In genomic region chr3:80232760-80233159, GRCh38 we compare ENCODE assay signal across 14 cellular contexts.
DNase-seq lines count a peak whose midpoint lies in the region; ATAC-seq and TF ChIP-seq lines count a peak whose summit lies in the region.
"Had no signal": no experiment of that assay in that cellular context is flagged by ENCODE, and none has a peak within 500 bp of the region (broad histone marks: within the 10 kb centered on the region; RNA-seq: fewer than 3 reads in every experiment).

No MANE protein-coding gene starts in this region.

- DNase-seq in GM03348 (ENCODE audit: low spot score), result peak; percentile 3
- DNase-seq in Panc1 (ENCODE audit: low read depth, low spot score), result peak; percentile 78
- DNase-seq in endodermal cell, result peak; percentile 56
- peak; percentile 78 for DNase-seq in mesendoderm
- no peak for DNase-seq in testis
- no peak for DNase-seq in H9
- DNase-seq in GDM1 (lab: John Stamatoyannopoulos, UW), result no peak
- DNase-seq in foreskin melanocyte, result no peak
- DNase-seq: activated CD4-positive, CD25-positive, alpha-beta regulatory T cell treated with anti-CD3 and anti-CD28 coated beads, Interleukin-2, amount 50 U/mL, for 72 hours; CD4-positive, CD25-positive, alpha-beta regulatory T cell; NCI-H510A; transverse colon had no signal

- H2BK15ac ChIP-seq in mesendoderm (replicated peaks; ENCODE audit: low read depth) (no peak overlapping the region), H9 (ENCODE audit: low read depth, low read length) (no peak overlapping the region)

- H4K20me1 ChIP-seq in H9 (ENCODE audit: control insufficient read depth, insufficient read depth, insufficient read length), result no peaks in the 10 kb centered on the region

- H3K27me3 Mint-ChIP-seq in endodermal cell (ENCODE audit: insufficient read depth), result peaks cover 37% of the 10 kb centered on the region
- no peaks in the 10 kb centered on the region for H3K27me3 Mint-ChIP-seq in H9 (ENCODE audit: low read depth)
- H3K27me3 Mint-ChIP-seq: CD4-positive, CD25-positive, alpha-beta regulatory T cell had no signal

- H3K14ac ChIP-seq in H9 (ENCODE audit: insufficient read depth, low read length), result no peak overlapping the region

- H2BK5ac ChIP-seq in mesendoderm (ENCODE audit: low read length) (no peak overlapping the region), H9 (ENCODE audit: insufficient read length, low read length) (no peak overlapping the region)

- H3K79me1 ChIP-seq in mesendoderm (ENCODE audit: low read length) (no peaks in the 10 kb centered on the region), H9 (ENCODE audit: insufficient read depth, low read depth, low read length, poor library complexity, severe bottlenecking) (no peaks in the 10 kb centered on the region)

- ATAC-seq in Panc1, result peak; percentile 70; the same call in 1 of the 2 replicates
- ATAC-seq: sciatic nerve had no signal

- 17 to 38% methylated on average over 1 to 4 of the region's 5 CpGs for WGBS in endodermal cell (ENCODE audit: insufficient coverage in 1 of 2, insufficient read length in 1 of 2), 2 experiments
- no CpG with 5 or more reads among the region's 5 CpGs for WGBS in mesendoderm (ENCODE audit: extremely low coverage, insufficient coverage, low lambda C conversion rate)
- WGBS in testis, 2 donors, result 69 to 77% methylated on average over 5 of the region's 5 CpGs
- no CpG with 5 or more reads among the region's 5 CpGs for WGBS in H9 (ENCODE audit: extremely low coverage, insufficient read length, low lambda C conversion rate)

- H3K4me1 ChIP-seq in Panc1 (ENCODE audit: control insufficient read depth, insufficient read depth, low read length) (no peaks in the 10 kb centered on the region), endodermal cell (ENCODE audit: control insufficient read depth, insufficient read depth, low read length) (peaks cover 12% of the 10 kb centered on the region), mesendoderm (ENCODE audit: control insufficient read depth, low read depth, low read length) (no peaks in the 10 kb centered on the region), testis (no peaks in the 10 kb centered on the region), H9 (ENCODE audit: insufficient read depth, low read length) (peaks cover 5% of the 10 kb centered on the region; the same call in 1 of the 2 replicates)
- H3K4me1 ChIP-seq: transverse colon had no signal

- TF ChIP-seq CTCF in Panc1 (IDR thresholded peaks at IDR 0.05) (no peak), endodermal cell (conservative IDR thresholded peaks at IDR 0.05) (no peak), testis (IDR thresholded peaks at IDR 0.05) (no peak), H9 (conservative IDR thresholded peaks at IDR 0.05) (no peak)

- H2AFZ ChIP-seq in H9 (ENCODE audit: low read length), result no peak overlapping the region

- no peak overlapping the region for H2BK12ac ChIP-seq in H9 (ENCODE audit: insufficient read length, low read depth, low read length)

- H3K27me3 ChIP-seq in Panc1 (ENCODE audit: control insufficient read depth, insufficient read depth, low read length) (no peaks in the 10 kb centered on the region), endodermal cell (ENCODE audit: control insufficient read depth, insufficient read depth, low read length, poor library complexity, severe bottlenecking) (peaks cover 32% of the 10 kb centered on the region), mesendoderm (ENCODE audit: insufficient read depth, low read length, poor library complexity) (no peaks in the 10 kb centered on the region), testis (no peaks in the 10 kb centered on the region), H9 (ENCODE audit: insufficient read depth, low read length) (no peaks in the 10 kb centered on the region)
- H3K27me3 ChIP-seq: transverse colon had no signal

- H2AK5ac ChIP-seq in mesendoderm (ENCODE audit: low read length) (no peak overlapping the region), H9 (ENCODE audit: insufficient read length, low read length) (no peak overlapping the region)

- H3K9me3 Mint-ChIP-seq in endodermal cell, result peaks cover 3% of the 10 kb centered on the region
- peaks cover 7 to 8% of the 10 kb centered on the region in 2 experiments for H3K9me3 Mint-ChIP-seq in H9

- H3K79me2 ChIP-seq in mesendoderm (ENCODE audit: control insufficient read depth, insufficient read depth, low read length), result no peaks in the 10 kb centered on the region
- H3K79me2 ChIP-seq in H9 (ENCODE audit: insufficient read depth, low read length), result no peaks in the 10 kb centered on the region

- H3K4ac ChIP-seq in mesendoderm (ENCODE audit: low read depth, low read length), result no peak overlapping the region
- no peak overlapping the region for H3K4ac ChIP-seq in H9 (ENCODE audit: low read depth, low read length)

- no peak overlapping the region for H3K4me3 Mint-ChIP-seq in endodermal cell
- H3K4me3 Mint-ChIP-seq in H9, result no peak overlapping the region
- H3K4me3 Mint-ChIP-seq: CD4-positive, CD25-positive, alpha-beta regulatory T cell had no signal

- peaks cover 22% of the 10 kb centered on the region for H3K4me1 Mint-ChIP-seq in endodermal cell
- H3K4me1 Mint-ChIP-seq in H9, result peaks cover 16 to 18% of the 10 kb centered on the region in 2 experiments
- H3K4me1 Mint-ChIP-seq: CD4-positive, CD25-positive, alpha-beta regulatory T cell had no signal

- H3K9ac ChIP-seq in endodermal cell (ENCODE audit: extremely low read depth, low read length, poor library complexity, severe bottlenecking) (no peak overlapping the region), mesendoderm (ENCODE audit: low read length) (no peak overlapping the region), H9 (ENCODE audit: extremely low read depth, insufficient read length, low read length) (no peak overlapping the region)

- no peak overlapping the region for H3T11ph ChIP-seq in H9 (ENCODE audit: low read length)

- H2BK120ac ChIP-seq in mesendoderm (ENCODE audit: low read depth, low read length) (no peak overlapping the region), H9 (ENCODE audit: low read depth, low read length, poor library complexity, severe bottlenecking) (no peak overlapping the region)

- in situ Hi-C loops in Panc1 (cut with HindIII; ENCODE audit: low pct_unique_long_range_greater_than_20kb, low sequenced_read_pairs), result no loop called here

- H3K4me3 ChIP-seq in Panc1 (ENCODE audit: low read depth in 2 of 2, low read length in 2 of 2), result no peak overlapping the region
- H3K4me3 ChIP-seq in endodermal cell (ENCODE audit: low read length), result peak overlapping the region; percentile 65
- no peak overlapping the region for H3K4me3 ChIP-seq in mesendoderm (ENCODE audit: low read length)
- no peak overlapping the region for H3K4me3 ChIP-seq in testis
- H3K4me3 ChIP-seq: transverse colon had no signal

- no peak overlapping the region for H4K5ac ChIP-seq in mesendoderm (ENCODE audit: low read length)
- no peak overlapping the region for H4K5ac ChIP-seq in H9 (ENCODE audit: insufficient read length, low read depth, low read length)

- H3K36me3 ChIP-seq in Panc1 (ENCODE audit: control insufficient read depth, insufficient read depth, low read length), result no peaks in the 10 kb centered on the region
- H3K36me3 ChIP-seq in endodermal cell (ENCODE audit: control insufficient read depth, insufficient read depth, low read length), result no peaks in the 10 kb centered on the region
- H3K36me3 ChIP-seq in mesendoderm (ENCODE audit: control insufficient read depth, insufficient read depth, low read length), result no peaks in the 10 kb centered on the region
- H3K36me3 ChIP-seq in testis (ENCODE audit: low read depth, missing control alignments), result no peaks in the 10 kb centered on the region
- H3K36me3 ChIP-seq: transverse colon had no signal

- no peaks in the 10 kb centered on the region for H3K23me2 ChIP-seq in H9 (ENCODE audit: insufficient read length, low read depth, low read length, poor library complexity, severe bottlenecking)

- H2BK20ac ChIP-seq in H9 (ENCODE audit: low read depth, low read length, poor library complexity, severe bottlenecking), result no peak overlapping the region

- H3K56ac ChIP-seq in mesendoderm (ENCODE audit: low read length), result no peak overlapping the region
- H3K56ac ChIP-seq in H9 (ENCODE audit: insufficient read length, low read depth, low read length), result no peak overlapping the region

- no peak overlapping the region for H3K18ac ChIP-seq in mesendoderm (ENCODE audit: low read length)
- H3K18ac ChIP-seq in H9 (ENCODE audit: insufficient read length, low read depth, low read length), result no peak overlapping the region

- BruUV-seq in Panc1 (replicated peaks; lab: Mats Ljungman, UMichigan), result no TSS peak

- H3K27ac Mint-ChIP-seq in endodermal cell (no peak overlapping the region), H9 (no peak overlapping the region; a peak in 1 of 7 replicates)
- H3K27ac Mint-ChIP-seq: activated T-helper 2 cell treated with anti-CD3 and anti-CD28 coated beads, Interferon-gamma antibody, Interleukin-2, Interleukin-4, amounts not matched to agents 10 μg/mL and 5 μg/mL and 100 μg/mL, durations not matched to agents 14 hours and 24 hours and 36 hours; CD4-positive, CD25-positive, alpha-beta regulatory T cell had no signal

- H3K36me3 Mint-ChIP-seq in endodermal cell (ENCODE audit: low read depth) (no peaks in the 10 kb centered on the region), H9 (ENCODE audit: insufficient read depth in 1 of 3, low read depth in 3 of 3) (peaks cover 0 to 8% (median 0%) of the 10 kb centered on the region in 3 experiments; a peak in 4 of 7 replicates)
- H3K36me3 Mint-ChIP-seq: CD4-positive, CD25-positive, alpha-beta regulatory T cell had no signal

- H3K23ac ChIP-seq in mesendoderm (ENCODE audit: low read length), result no peak overlapping the region
- no peak overlapping the region for H3K23ac ChIP-seq in H9 (ENCODE audit: insufficient read length, low read depth, low read length)

- H4K8ac ChIP-seq in mesendoderm (ENCODE audit: low read depth, low read length) (no peak overlapping the region), H9 (replicated peaks; ENCODE audit: insufficient read length, low read depth, low read length) (no peak overlapping the region)

- POLR2A ChIA-PET in Panc1 (lab: Charles Lee), result no interaction called here

- intact Hi-C loops in Panc1 (cut with micrococcal nuclease; ENCODE audit: unreplicated experiment) (no loop called here), testis (cut with DNase I; ENCODE audit: low total_unique reads) (no loop called here)

- no peak overlapping the region for H3K4me2 ChIP-seq in mesendoderm (ENCODE audit: low read length)
- no peak overlapping the region for H3K4me2 ChIP-seq in H9 (ENCODE audit: insufficient read depth, insufficient read length, low read length)

- H4K91ac ChIP-seq in H9 (ENCODE audit: insufficient read length, low read depth, low read length), result no peak overlapping the region

- H3K27ac ChIP-seq in Panc1 (ENCODE audit: low read length), result no peak overlapping the region
- H3K27ac ChIP-seq in endodermal cell (ENCODE audit: low read depth, low read length), result no peak overlapping the region
- H3K27ac ChIP-seq in mesendoderm (ENCODE audit: low read depth, low read length), result no peak overlapping the region
- no peak overlapping the region for H3K27ac ChIP-seq in testis
- no peak overlapping the region for H3K27ac ChIP-seq in H9 (ENCODE audit: insufficient read length, low read depth, low read length)
- H3K27ac ChIP-seq: transverse colon had no signal

- TF ChIP-seq POLR2A in testis (IDR thresholded peaks at IDR 0.05), result no peak

- CTCF ChIA-PET in Panc1 (lab: Charles Lee), result no interaction called here

- H3K9me3 ChIP-seq in Panc1 (ENCODE audit: control insufficient read depth, insufficient read depth, low read depth, low read length), result no peaks in the 10 kb centered on the region
- H3K9me3 ChIP-seq in endodermal cell (ENCODE audit: control insufficient read depth, low read length), result peaks cover 9% of the 10 kb centered on the region
- no peaks in the 10 kb centered on the region for H3K9me3 ChIP-seq in testis
- no peaks in the 10 kb centered on the region for H3K9me3 ChIP-seq in H9 (ENCODE audit: control insufficient read depth, low read depth, low read length)
- H3K9me3 ChIP-seq: transverse colon had no signal

Comparison
In these comparisons a context has a peak if more than half of its experiments do, and no peak if none do; other contexts are left out.
1. DNase-seq: peak in GM03348 (single experiment), Panc1 (single experiment), endodermal cell (single experiment) and mesendoderm (single experiment); none in testis (single experiment), H9 (single experiment), GDM1 (single experiment) and foreskin melanocyte (single experiment).